ENCODE assay signal across 8 cellular contexts in genomic region chr11:67354314-67355022, GRCh38. TPM values are rescaled to one million over a fixed set of nuclear protein-coding genes. Genes with fewer than 3 reads are reported as not detected.
DNase-seq lines count a peak whose midpoint lies in the region; ATAC-seq and TF ChIP-seq lines count a peak whose summit lies in the region.

No MANE protein-coding gene starts in this region.

- peak overlapping the region; percentile 38 for H3K9ac ChIP-seq in endodermal cell (ENCODE audit: extremely low read depth, low read length, poor library complexity, severe bottlenecking)
- H3K9ac ChIP-seq in muscle layer of colon (ENCODE audit: low read length) = peak overlapping the region; percentile 69

- peak overlapping the region; percentile 97 for H3K27ac Mint-ChIP-seq in endodermal cell

- peak; percentile 16; the same call in 2 of the 3 replicates for ATAC-seq in SK-N-SH treated with all-trans-retinoic acid at 6 μM for 48 hours
- no peak for ATAC-seq in HG03469 (IDR thresholded peaks at IDR 0.05; ENCODE audit: unreplicated experiment)

- CTCF ChIA-PET in AG04450 (lab: Charles Lee) = interaction anchor here (1.7 to 19.6 kb wide), 4 partner anchors 9 to 91 kb away, joined by 4 to 716 read pairs (median 22); partner anchors contain the start of genes CLCF1, PPP1CA and RAD9A

- H3K27me3 ChIP-seq in AG04450 (ENCODE audit: control insufficient read depth, insufficient read depth, low read length) (no peaks in the 10 kb centered on the region), endodermal cell (ENCODE audit: control insufficient read depth, insufficient read depth, low read length, poor library complexity, severe bottlenecking) (no peaks in the 10 kb centered on the region), muscle layer of colon (ENCODE audit: control insufficient read depth in 1 of 2, insufficient read depth in 2 of 2, low read length in 2 of 2) (no peaks in the 10 kb centered on the region)

- H3K9me3 Mint-ChIP-seq in endodermal cell = no peaks in the 10 kb centered on the region

- H3K27me3 Mint-ChIP-seq in endodermal cell (ENCODE audit: insufficient read depth) = peaks cover 16% of the 10 kb centered on the region

- H3K27ac ChIP-seq in AG04450 (ENCODE audit: low read depth, low read length) = peak overlapping the region; percentile 97
- no peak overlapping the region for H3K27ac ChIP-seq in endodermal cell (ENCODE audit: low read depth, low read length)
- peak overlapping the region; percentile 98 for H3K27ac ChIP-seq in muscle layer of colon (ENCODE audit: low read depth, low read length)

- no peaks in the 10 kb centered on the region; the same call in 1 of the 2 replicates for H3K9me3 ChIP-seq in AG04450 (ENCODE audit: control insufficient read depth, insufficient read depth, low read length)
- H3K9me3 ChIP-seq in endodermal cell (ENCODE audit: control insufficient read depth, low read length) = no peaks in the 10 kb centered on the region
- H3K9me3 ChIP-seq in muscle layer of colon (ENCODE audit: low read length) = no peaks in the 10 kb centered on the region

- H3K4me1 Mint-ChIP-seq in endodermal cell = peaks cover 34% of the 10 kb centered on the region

- WGBS in endodermal cell (ENCODE audit: insufficient coverage in 1 of 2, insufficient read length in 1 of 2), 2 experiments = 42 to 63% methylated on average over 2 of the region's 3 CpGs

- no peaks in the 10 kb centered on the region for H3K36me3 Mint-ChIP-seq in endodermal cell (ENCODE audit: low read depth)

- TF ChIP-seq CTCF in AG04450 (IDR thresholded peaks at IDR 0.05; ENCODE audit: low read depth, low read length) (peak; percentile 39), GM20000 (IDR thresholded peaks at IDR 0.05; ENCODE audit: extremely low read depth, missing control alignments) (no peak), endodermal cell (conservative IDR thresholded peaks at IDR 0.05) (peak; percentile 13)

- POLR2A ChIA-PET in AG04450 (lab: Yijun Ruan, JAX) = interaction anchor here (0.7 to 8.7 kb wide), 6 partner anchors 8 to 47 kb away, joined by 4 to 106 read pairs (median 6); partner anchors contain the start of genes CLCF1 and PPP1CA

- DNase-seq in AG04450 (ENCODE audit: low read depth, low spot score) (peak; percentile 76), GM20000 (ENCODE audit: low spot score) (peak; percentile 22), endodermal cell (peak; percentile 86), NCI-H524 treated with DMSO at 0.1 percent for 48 hours (lab: John Stamatoyannopoulos, UW) (no peak), mesenteric fat pad (ENCODE audit: low spot score) (no peak)

- H3K4me3 ChIP-seq in AG04450 (ENCODE audit: low read depth, low read length) = peak overlapping the region; percentile 55
- peak overlapping the region; percentile 88 for H3K4me3 ChIP-seq in endodermal cell (ENCODE audit: low read length)
- H3K4me3 ChIP-seq in muscle layer of colon (ENCODE audit: low read depth in 1 of 2, low read length in 2 of 2) = peak overlapping the region in 1 of 2 donors; percentile 89

- peak overlapping the region; percentile 83 for H3K4me3 Mint-ChIP-seq in endodermal cell

- H3K36me3 ChIP-seq in endodermal cell (ENCODE audit: control insufficient read depth, insufficient read depth, low read length) = no peaks in the 10 kb centered on the region
- H3K36me3 ChIP-seq in muscle layer of colon (ENCODE audit: insufficient read depth, low read length) = no peaks in the 10 kb centered on the region

- H3K4me1 ChIP-seq in endodermal cell (ENCODE audit: control insufficient read depth, insufficient read depth, low read length) (peaks cover 35% of the 10 kb centered on the region), muscle layer of colon (ENCODE audit: insufficient read depth, low read length) (peaks cover 58% of the 10 kb centered on the region)

TF ChIP-seq in SK-N-SH treated with all-trans-retinoic acid at 6 μM for 48 hours, 23 proteins besides CTCF, POLR2A, EP300 and RAD21 (continues in another document):
- TF ChIP-seq ZC3H10 (CRISPR knock-in tag; IDR thresholded peaks at IDR 0.05) = no peak
- TF ChIP-seq ZFP30 (CRISPR knock-in tag; IDR thresholded peaks at IDR 0.05) = no peak
- TF ChIP-seq ISL1 (CRISPR knock-in tag; IDR thresholded peaks at IDR 0.05) = no peak
- TF ChIP-seq ZFP3 (CRISPR knock-in tag; IDR thresholded peaks at IDR 0.05) = no peak
- no peak for TF ChIP-seq BACH2 (CRISPR knock-in tag; IDR thresholded peaks at IDR 0.05; ENCODE audit: borderline replicate concordance)
- no peak for TF ChIP-seq ESRRG (CRISPR knock-in tag; IDR thresholded peaks at IDR 0.05)
- TF ChIP-seq ZNF70 (CRISPR knock-in tag; IDR thresholded peaks at IDR 0.05) = no peak
- TF ChIP-seq PPARA (CRISPR knock-in tag; IDR thresholded peaks at IDR 0.05; ENCODE audit: borderline replicate concordance) = no peak
- TF ChIP-seq, protein P1, sequence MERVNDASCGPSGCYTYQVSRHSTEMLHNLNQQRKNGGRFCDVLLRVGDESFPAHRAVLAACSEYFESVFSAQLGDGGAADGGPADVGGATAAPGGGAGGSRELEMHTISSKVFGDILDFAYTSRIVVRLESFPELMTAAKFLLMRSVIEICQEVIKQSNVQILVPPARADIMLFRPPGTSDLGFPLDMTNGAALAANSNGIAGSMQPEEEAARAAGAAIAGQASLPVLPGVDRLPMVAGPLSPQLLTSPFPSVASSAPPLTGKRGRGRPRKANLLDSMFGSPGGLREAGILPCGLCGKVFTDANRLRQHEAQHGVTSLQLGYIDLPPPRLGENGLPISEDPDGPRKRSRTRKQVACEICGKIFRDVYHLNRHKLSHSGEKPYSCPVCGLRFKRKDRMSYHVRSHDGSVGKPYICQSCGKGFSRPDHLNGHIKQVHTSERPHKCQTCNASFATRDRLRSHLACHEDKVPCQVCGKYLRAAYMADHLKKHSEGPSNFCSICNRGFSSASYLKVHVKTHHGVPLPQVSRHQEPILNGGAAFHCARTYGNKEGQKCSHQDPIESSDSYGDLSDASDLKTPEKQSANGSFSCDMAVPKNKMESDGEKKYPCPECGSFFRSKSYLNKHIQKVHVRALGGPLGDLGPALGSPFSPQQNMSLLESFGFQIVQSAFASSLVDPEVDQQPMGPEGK (CRISPR knock-in tag; IDR thresholded peaks at IDR 0.05; ENCODE audit: borderline replicate concordance) = no peak
- TF ChIP-seq ZNF565 (CRISPR knock-in tag; conservative IDR thresholded peaks at IDR 0.05; ENCODE audit: low read depth) = no peak
- no peak for TF ChIP-seq ZNF8 (CRISPR knock-in tag; IDR thresholded peaks at IDR 0.05)
- no peak for TF ChIP-seq SNAI2 (CRISPR knock-in tag; IDR thresholded peaks at IDR 0.05)
- no peak for TF ChIP-seq GLIS3 (CRISPR knock-in tag; IDR thresholded peaks at IDR 0.05)
- TF ChIP-seq ARNTL (CRISPR knock-in tag; IDR thresholded peaks at IDR 0.05; ENCODE audit: borderline replicate concordance, low read depth) = no peak
- TF ChIP-seq TCF4 (CRISPR knock-in tag; IDR thresholded peaks at IDR 0.05; ENCODE audit: borderline replicate concordance) = no peak
- TF ChIP-seq CSRNP3 (CRISPR knock-in tag; IDR thresholded peaks at IDR 0.05) = no peak

RNA-seq across cellular contexts. Expression of gene POLD4, which starts 1.1 kb away (rescaled TPM):
- 45.9 and 70.6 TPM in 2 replicates for polyA plus RNA-seq in AG04450 (2011; rRNA removed)
- 8.0 and 12.0 TPM in 2 replicates for polyA minus RNA-seq in AG04450 (2011; rRNA and poly(A)+ RNA removed)
- 10 to 100 TPM; 40.7 to 47.6 TPM for total RNA-seq in endodermal cell
- 24.3 TPM for polyA plus RNA-seq in endodermal cell (2013, experiment 1 of 2)
- polyA plus RNA-seq in endodermal cell (2013, experiment 2 of 2) = 30.1 TPM
- total RNA-seq in mesenteric fat pad = 72.9 TPM

RNA-seq across cellular contexts. Expression of gene CLCF1, which starts 18.9 kb away (rescaled TPM):
- polyA plus RNA-seq in AG04450 (2011; rRNA removed) = 11.4 and 12.4 TPM in 2 replicates
- 9.3 and 15.0 TPM in 2 replicates for polyA minus RNA-seq in AG04450 (2011; rRNA and poly(A)+ RNA removed)
- 1 to 10 TPM; 3.6 to 4.8 TPM for total RNA-seq in endodermal cell
- polyA plus RNA-seq in endodermal cell (2013, experiment 1 of 2) = 2.4 TPM
- 2.6 TPM for polyA plus RNA-seq in endodermal cell (2013, experiment 2 of 2)
- 7.7 TPM for total RNA-seq in mesenteric fat pad

RNA-seq across cellular contexts. Expression of gene RAD9A, which starts 37.3 kb away (rescaled TPM):
- 3.2 and 4.1 TPM in 2 replicates for polyA plus RNA-seq in AG04450 (2011; rRNA removed)
- 2.1 and 3.3 TPM in 2 replicates for polyA minus RNA-seq in AG04450 (2011; rRNA and poly(A)+ RNA removed)
- 10 to 100 TPM; 28.3 to 41.4 TPM for total RNA-seq in endodermal cell
- 31.1 TPM for polyA plus RNA-seq in endodermal cell (2013, experiment 1 of 2)
- polyA plus RNA-seq in endodermal cell (2013, experiment 2 of 2) = 31.1 TPM
- total RNA-seq in mesenteric fat pad = 10.4 TPM

RNA-seq across cellular contexts. Expression of gene PPP1CA, which starts 47.2 kb away (rescaled TPM):
- 116 and 140 TPM in 2 replicates for polyA plus RNA-seq in AG04450 (2011; rRNA removed)
- polyA minus RNA-seq in AG04450 (2011; rRNA and poly(A)+ RNA removed) = 107 and 146 TPM in 2 replicates
- total RNA-seq in endodermal cell (100 to 1,000 TPM; 182 to 212 TPM), mesenteric fat pad (92.4 TPM)
- polyA plus RNA-seq in endodermal cell (2013, experiment 1 of 2) = 151 TPM
- 148 TPM for polyA plus RNA-seq in endodermal cell (2013, experiment 2 of 2)

RNA-seq across cellular contexts. Expression of gene TBC1D10C, which starts 49.4 kb away (rescaled TPM):
- not detected in 2 replicates for polyA plus RNA-seq in AG04450 (2011; rRNA removed)
- polyA minus RNA-seq in AG04450 (2011; rRNA and poly(A)+ RNA removed) = not detected in 2 replicates
- total RNA-seq in endodermal cell = under 1 TPM in 1 of 2 donors, not detected in 1; 0.20 TPM
- 0.89 TPM for polyA plus RNA-seq in endodermal cell (2013, experiment 1 of 2)
- 0.91 TPM for polyA plus RNA-seq in endodermal cell (2013, experiment 2 of 2)
- 5.3 TPM for total RNA-seq in mesenteric fat pad

Comparison
In these comparisons a context has a peak if more than half of its experiments do, and no peak if none do; other contexts are left out.
1. DNase-seq: peak in AG04450 (single experiment), GM20000 (single experiment) and endodermal cell (single experiment); none in NCI-H524 treated with DMSO at 0.1 percent for 48 hours (single experiment) and mesenteric fat pad (single experiment).